In genomic region chr1:1216770-1217620, GRCh38 we compare ENCODE assay signal across 13 cellular contexts. TPM values are rescaled to one million over a fixed set of nuclear protein-coding genes. Genes with fewer than 3 reads are reported as not detected.
DNase-seq lines count a peak whose midpoint lies in the region; ATAC-seq and TF ChIP-seq lines count a peak whose summit lies in the region.
"Had no signal": no experiment of that assay in that cellular context is flagged by ENCODE, and none has a peak within 500 bp of the region (broad histone marks: within the 10 kb centered on the region; RNA-seq: fewer than 3 reads in every experiment).

No MANE protein-coding gene starts in this region.

- DNase-seq in HCT116 (ENCODE audit: low read depth, low spot score): no peak
- DNase-seq in activated naive CD4-positive, alpha-beta T cell treated with anti-CD3 and anti-CD28 coated beads, Interleukin-2, amount 10 ng/mL, durations not matched to agents 7 days and 5 days: no peak
- DNase-seq in naive thymus-derived CD4-positive, alpha-beta T cell: no peak
- DNase-seq in substantia nigra (lab: John Stamatoyannopoulos, UW): no peak
- DNase-seq in GOT3 (lab: John Stamatoyannopoulos, UW): no peak
- DNase-seq in AG08396 (ENCODE audit: low spot score): no peak
- DNase-seq in NCI-H446 treated with DMSO at 0.1 percent for 48 hours (lab: John Stamatoyannopoulos, UW): no peak
- DNase-seq: activated CD4-positive, CD25-positive, alpha-beta regulatory T cell; COR-L47; HCEC 1CT; SHP77 had no signal

- RAD21 ChIA-PET in HCT116 (lab: Charles Lee; ENCODE audit: low non-redundant PET in 1 of 2, low total read pairs in 2 of 2, uncharacterized antibody in 2 of 2, unreplicated experiment in 2 of 2): no interaction called here

- peak overlapping the region; percentile 93 for H3K27ac Mint-ChIP-seq in T-helper 1 cell treated with Interleukin-12 subunit alpha and Interleukin-12 subunit beta and Interleukin-4 antibody, amounts not matched to agents 30 μg/mL and 1 μg/mL, for 36 hours
- H3K27ac Mint-ChIP-seq in activated naive CD4-positive, alpha-beta T cell treated with anti-CD3 and anti-CD28 coated beads, Interleukin-2, amount 10 ng/mL, durations not matched to agents 7 days and 5 days: peak overlapping the region; percentile 62
- H3K27ac Mint-ChIP-seq in naive thymus-derived CD4-positive, alpha-beta T cell: peak overlapping the region in 6 of 9 donors; percentile 5 to 89 (median 61)

- no peaks in the 10 kb centered on the region for H3K9me2 ChIP-seq in HCT116 (ENCODE audit: insufficient read depth)

- peaks cover 0 to 7% of the 10 kb centered on the region in 2 experiments; a peak in 2 of 4 replicates for H3K4me1 ChIP-seq in HCT116 (ENCODE audit: control insufficient read depth in 1 of 2, insufficient read depth in 2 of 2, low read length in 2 of 2)
- peaks cover 6 to 24% of the 10 kb centered on the region in 2 donors for H3K4me1 ChIP-seq in naive thymus-derived CD4-positive, alpha-beta T cell (ENCODE audit: control insufficient read depth in 2 of 2, insufficient read depth in 2 of 2, low read length in 2 of 2)

- peak overlapping the region; percentile 77 for H3K4me3 Mint-ChIP-seq in T-helper 1 cell treated with Interleukin-12 subunit alpha and Interleukin-12 subunit beta and Interleukin-4 antibody, amounts not matched to agents 30 μg/mL and 1 μg/mL, for 36 hours
- no peak overlapping the region for H3K4me3 Mint-ChIP-seq in activated naive CD4-positive, alpha-beta T cell treated with anti-CD3 and anti-CD28 coated beads, Interleukin-2, amount 10 ng/mL, durations not matched to agents 7 days and 5 days
- H3K4me3 Mint-ChIP-seq in naive thymus-derived CD4-positive, alpha-beta T cell: peak overlapping the region in 4 of 10 donors; percentile 13 to 55 (median 45)

- no peaks in the 10 kb centered on the region for H3K9me3 ChIP-seq in HCT116 (ENCODE audit: control insufficient read depth in 1 of 2, insufficient read depth in 1 of 2, low read depth in 1 of 2, low read length in 2 of 2)
- no peaks in the 10 kb centered on the region for H3K9me3 ChIP-seq in naive thymus-derived CD4-positive, alpha-beta T cell (ENCODE audit: control insufficient read depth in 2 of 3, low read length in 3 of 3)

- no peak for ATAC-seq in HCT116
- peak; percentile 38 for ATAC-seq in naive thymus-derived CD4-positive, alpha-beta T cell

- H3K36me3 Mint-ChIP-seq in T-helper 1 cell treated with Interleukin-12 subunit alpha and Interleukin-12 subunit beta and Interleukin-4 antibody, amounts not matched to agents 30 μg/mL and 1 μg/mL, for 36 hours (ENCODE audit: low read depth): peaks cover 27% of the 10 kb centered on the region
- peaks cover 30% of the 10 kb centered on the region for H3K36me3 Mint-ChIP-seq in activated naive CD4-positive, alpha-beta T cell treated with anti-CD3 and anti-CD28 coated beads, Interleukin-2, amount 10 ng/mL, durations not matched to agents 7 days and 5 days
- peaks cover 0 to 18% (median 0%) of the 10 kb centered on the region in 5 donors for H3K36me3 Mint-ChIP-seq in naive thymus-derived CD4-positive, alpha-beta T cell

- H3K27ac ChIP-seq in HCT116 (ENCODE audit: low read depth, low read length) (peak overlapping the region; percentile 11; the same call in 1 of the 2 replicates), substantia nigra (ENCODE audit: low read depth, low read length, poor library complexity, severe bottlenecking) (no peak overlapping the region)
- no peak overlapping the region for H3K27ac ChIP-seq in naive thymus-derived CD4-positive, alpha-beta T cell (ENCODE audit: low read depth, low read length)

- POLR2A ChIA-PET in HCT116 (lab: Charles Lee): no interaction called here
- POLR2A ChIA-PET in naive thymus-derived CD4-positive, alpha-beta T cell (lab: Charles Lee): interaction anchor here (1.0 kb wide), 1 partner anchor 13 kb away, joined by 3 read pairs; no protein-coding TSS in a partner anchor

- H3K4me1 Mint-ChIP-seq in T-helper 1 cell treated with Interleukin-12 subunit alpha and Interleukin-12 subunit beta and Interleukin-4 antibody, amounts not matched to agents 30 μg/mL and 1 μg/mL, for 36 hours (ENCODE audit: low read depth): peaks cover 21% of the 10 kb centered on the region
- H3K4me1 Mint-ChIP-seq in activated naive CD4-positive, alpha-beta T cell treated with anti-CD3 and anti-CD28 coated beads, Interleukin-2, amount 10 ng/mL, durations not matched to agents 7 days and 5 days: peaks cover 27% of the 10 kb centered on the region
- peaks cover 0 to 33% (median 17%) of the 10 kb centered on the region in 7 donors for H3K4me1 Mint-ChIP-seq in naive thymus-derived CD4-positive, alpha-beta T cell

- H3K9ac ChIP-seq in HCT116 (ENCODE audit: low read length): no peak overlapping the region

- no peaks in the 10 kb centered on the region for H3K27me3 ChIP-seq in HCT116 (ENCODE audit: insufficient read depth, low read length)
- no peaks in the 10 kb centered on the region for H3K27me3 ChIP-seq in naive thymus-derived CD4-positive, alpha-beta T cell (ENCODE audit: control insufficient read depth in 2 of 2, insufficient read depth in 2 of 2, low read length in 2 of 2)

- no peaks in the 10 kb centered on the region for H3K9me3 Mint-ChIP-seq in T-helper 1 cell treated with Interleukin-12 subunit alpha and Interleukin-12 subunit beta and Interleukin-4 antibody, amounts not matched to agents 30 μg/mL and 1 μg/mL, for 36 hours
- no peaks in the 10 kb centered on the region for H3K9me3 Mint-ChIP-seq in activated naive CD4-positive, alpha-beta T cell treated with anti-CD3 and anti-CD28 coated beads, Interleukin-2, amount 10 ng/mL, durations not matched to agents 7 days and 5 days
- no peaks in the 10 kb centered on the region for H3K9me3 Mint-ChIP-seq in naive thymus-derived CD4-positive, alpha-beta T cell

- H2AFZ ChIP-seq in HCT116 (ENCODE audit: low read depth, low read length, poor library complexity, severe bottlenecking): no peak overlapping the region

- no peak overlapping the region for H3K4me2 ChIP-seq in HCT116 (ENCODE audit: low read length)

- no peaks in the 10 kb centered on the region for H3K79me2 ChIP-seq in HCT116 (ENCODE audit: insufficient read depth, low read length)

- CTCF ChIA-PET in HCT116 (lab: Charles Lee): no interaction called here
- CTCF ChIA-PET in activated naive CD4-positive, alpha-beta T cell treated with anti-CD3 and anti-CD28 coated beads, Interleukin-2, amount 10 ng/mL, durations not matched to agents 7 days and 5 days (lab: Charles Lee): interaction anchor here (3.5 kb wide), 1 partner anchor 95 kb away, joined by 14 read pairs; no protein-coding TSS in a partner anchor
- CTCF ChIA-PET in naive thymus-derived CD4-positive, alpha-beta T cell (lab: Charles Lee): no interaction called here

- H3K36me3 ChIP-seq in HCT116 (ENCODE audit: control insufficient read depth in 1 of 2, insufficient read depth in 2 of 2, low read length in 2 of 2): peaks cover 8 to 16% of the 10 kb centered on the region in 2 experiments; a peak in 3 of 4 replicates
- H3K36me3 ChIP-seq in naive thymus-derived CD4-positive, alpha-beta T cell (ENCODE audit: control insufficient read depth in 2 of 3, insufficient read depth in 3 of 3, low read length in 3 of 3): peaks cover 0 to 58% (median 0%) of the 10 kb centered on the region in 3 experiments

- no peak overlapping the region for H3K4me3 ChIP-seq in HCT116 (replicated peaks in 1 of 2; ENCODE audit: low read depth in 1 of 2, low read length in 2 of 2)
- no peak overlapping the region for H3K4me3 ChIP-seq in naive thymus-derived CD4-positive, alpha-beta T cell (ENCODE audit: low read length)

- no peaks in the 10 kb centered on the region for H3K27me3 Mint-ChIP-seq in T-helper 1 cell treated with Interleukin-12 subunit alpha and Interleukin-12 subunit beta and Interleukin-4 antibody, amounts not matched to agents 30 μg/mL and 1 μg/mL, for 36 hours (ENCODE audit: low read depth)
- H3K27me3 Mint-ChIP-seq in activated naive CD4-positive, alpha-beta T cell treated with anti-CD3 and anti-CD28 coated beads, Interleukin-2, amount 10 ng/mL, durations not matched to agents 7 days and 5 days: no peaks in the 10 kb centered on the region
- no peaks in the 10 kb centered on the region for H3K27me3 Mint-ChIP-seq in naive thymus-derived CD4-positive, alpha-beta T cell

- no TSS peak for BruUV-seq in HCT116 (replicated peaks; lab: Mats Ljungman, UMichigan)

- TF ChIP-seq POLR2A in HCT116 (IDR thresholded peaks at IDR 0.05; ENCODE audit: borderline replicate concordance, extremely low read depth, insufficient read depth, insufficient read length): no peak

- intact Hi-C loops in HCT116 (cut with micrococcal nuclease): no loop called here
- intact Hi-C loops in naive thymus-derived CD4-positive, alpha-beta T cell (cut with micrococcal nuclease): no loop called here

- TF ChIP-seq CTCF in HCT116 (IDR thresholded peaks at IDR 0.05 in 2 of 3, conservative IDR thresholded peaks at IDR 0.05 in 1 of 3; ENCODE audit: borderline replicate concordance in 1 of 3, insufficient read depth in 1 of 3, low read depth in 2 of 3, low read length in 2 of 3): no peak

- H4K20me1 ChIP-seq in HCT116 (ENCODE audit: insufficient read depth): no peaks in the 10 kb centered on the region

- TF ChIP-seq RAD21 in HCT116 (IDR thresholded peaks at IDR 0.05; ENCODE audit: low read depth): no peak

TF ChIP-seq in HCT116, 20 proteins besides CTCF, POLR2A, EP300 and RAD21 (continues in another document):
- no peak for TF ChIP-seq SRF (IDR thresholded peaks at IDR 0.05; ENCODE audit: low read depth)

RNA-seq across cellular contexts. Expression of gene TNFRSF4, which starts 3.0 kb away (rescaled TPM):
- 0.37 TPM for total RNA-seq in HCT116 (2021; ENCODE audit: unreplicated experiment)
- polyA plus RNA-seq in HCT116 (2012): 0.09 TPM in 1 of 2 replicates, not detected in the other
- 100 to 1,000 TPM in 1 of 5 experiments, 10 to 100 TPM in 1, 1 to 10 TPM in 2, under 1 TPM in 1; 0.49 to 192 (median 7.8) TPM for total RNA-seq in naive thymus-derived CD4-positive, alpha-beta T cell
- polyA plus RNA-seq in naive thymus-derived CD4-positive, alpha-beta T cell: 1 to 10 TPM; 1.4 to 1.5 TPM
- total RNA-seq: NCI-H460 had no signal

RNA-seq across cellular contexts. Expression of gene TNFRSF18, which starts 10.6 kb away (rescaled TPM):
- total RNA-seq in HCT116 (2021; ENCODE audit: unreplicated experiment): 56.2 TPM
- 52.4 and 63.6 TPM in 2 replicates for polyA plus RNA-seq in HCT116 (2012)
- total RNA-seq in naive thymus-derived CD4-positive, alpha-beta T cell: 10 to 100 TPM in 2 of 5 experiments, 1 to 10 TPM in 1, not detected in 2; 2.6 to 81.7 (median 12.6) TPM
- polyA plus RNA-seq in naive thymus-derived CD4-positive, alpha-beta T cell: under 1 TPM in 1 of 2 donors, not detected in 1; 0.32 TPM
- total RNA-seq: NCI-H460 had no signal

RNA-seq across cellular contexts. Expression of gene SDF4, which starts 14.8 kb away (rescaled TPM):
- 133 TPM for total RNA-seq in HCT116 (2021; ENCODE audit: unreplicated experiment)
- polyA plus RNA-seq in HCT116 (2012): 118 and 119 TPM in 2 replicates
- total RNA-seq in naive thymus-derived CD4-positive, alpha-beta T cell: 100 to 1,000 TPM in 4 of 5 experiments, 10 to 100 TPM in 1; 75.8 to 124 (median 110) TPM
- 10 to 100 TPM; 74.8 to 90.7 TPM for polyA plus RNA-seq in naive thymus-derived CD4-positive, alpha-beta T cell

RNA-seq across cellular contexts. Expression of gene B3GALT6, which starts 15.0 kb away (rescaled TPM):
- 16.3 TPM for total RNA-seq in HCT116 (2021; ENCODE audit: unreplicated experiment)
- polyA plus RNA-seq in HCT116 (2012): 7.1 and 7.8 TPM in 2 replicates
- 10 to 100 TPM; 10.9 to 29.0 (median 22.8) TPM for total RNA-seq in naive thymus-derived CD4-positive, alpha-beta T cell
- 10 to 100 TPM in 1 of 2 donors, 1 to 10 TPM in 1; 7.2 to 12.7 TPM for polyA plus RNA-seq in naive thymus-derived CD4-positive, alpha-beta T cell

RNA-seq across cellular contexts. Expression of gene C1QTNF12, which starts 29.5 kb away (rescaled TPM):
- 6.9 TPM for total RNA-seq in HCT116 (2021; ENCODE audit: unreplicated experiment)
- 4.1 and 4.2 TPM in 2 replicates for polyA plus RNA-seq in HCT116 (2012)
- 1 to 10 TPM; 2.5 to 5.8 (median 3.0) TPM for total RNA-seq in naive thymus-derived CD4-positive, alpha-beta T cell
- polyA plus RNA-seq in naive thymus-derived CD4-positive, alpha-beta T cell: under 1 TPM in 1 of 2 donors, not detected in 1; 0.56 TPM
- total RNA-seq: NCI-H460 had no signal
